Comparison of ENCODE assay signal across 16 cellular contexts in genomic region chr9:37061763-37062162, GRCh38. TPM values are rescaled to one million over a fixed set of nuclear protein-coding genes. Genes with fewer than 3 reads are reported as not detected.
DNase-seq lines count a peak whose midpoint lies in the region; ATAC-seq and TF ChIP-seq lines count a peak whose summit lies in the region.
"Had no signal": no experiment of that assay in that cellular context is flagged by ENCODE, and none has a peak within 500 bp of the region (broad histone marks: within the 10 kb centered on the region; RNA-seq: fewer than 3 reads in every experiment).

No MANE protein-coding gene starts in this region.

- H3K27ac ChIP-seq in foreskin keratinocyte (no peak overlapping the region), prostate gland (no peak overlapping the region), heart left ventricle (no peak overlapping the region)
- H3K27ac ChIP-seq: SK-N-MC, suprapubic skin, VCaP had no signal

- H3K36me3 ChIP-seq in prostate gland, result no peaks in the 10 kb centered on the region
- H3K36me3 ChIP-seq in heart left ventricle, result no peaks in the 10 kb centered on the region
- H3K36me3 ChIP-seq: suprapubic skin had no signal

- WGBS in prostate gland, result 79% methylated on average over 2 of the region's 2 CpGs
- WGBS in heart left ventricle, 4 donors, result 71 to 85% (median 82%) methylated on average over 2 of the region's 2 CpGs

- H3K36me3 Mint-ChIP-seq in activated naive CD8-positive, alpha-beta T cell, result no peaks in the 10 kb centered on the region
- H3K36me3 Mint-ChIP-seq in activated naive CD8-positive, alpha-beta T cell treated with anti-CD3 and anti-CD28 coated beads for 36 hours, result no peaks in the 10 kb centered on the region
- H3K36me3 Mint-ChIP-seq: activated CD8-positive, alpha-beta memory T cell treated with anti-CD3 and anti-CD28 coated beads, Interleukin-2, amount 10 ng/mL, durations not matched to agents 7 days and 5 days had no signal

- peak; percentile 21 for ATAC-seq in foreskin keratinocyte
- no peak for ATAC-seq in heart left ventricle
- ATAC-seq: activated CD8-positive, alpha-beta memory T cell treated with anti-CD3 and anti-CD28 coated beads, Interleukin-2, amount 10 ng/mL, durations not matched to agents 7 days and 5 days had no signal

- H3K27me3 ChIP-seq in foreskin keratinocyte (peaks cover 54% of the 10 kb centered on the region), prostate gland (replicated peaks; ENCODE audit: insufficient read depth) (no peaks in the 10 kb centered on the region), heart left ventricle (peaks cover 0 to 62% (median 20%) of the 10 kb centered on the region in 9 donors)

- intact Hi-C loops in prostate gland (cut with DNase I), result no loop called here
- intact Hi-C loops in heart left ventricle (cut with DNase I), result no loop called here

- TF ChIP-seq CTCF in foreskin keratinocyte (conservative IDR thresholded peaks at IDR 0.05) (no peak), prostate gland (IDR thresholded peaks at IDR 0.05) (no peak), heart left ventricle (IDR thresholded peaks at IDR 0.05) (no peak)

- H3K27me3 Mint-ChIP-seq in activated naive CD8-positive, alpha-beta T cell, result peaks cover 32% of the 10 kb centered on the region
- peaks cover 33% of the 10 kb centered on the region for H3K27me3 Mint-ChIP-seq in activated naive CD8-positive, alpha-beta T cell treated with anti-CD3 and anti-CD28 coated beads for 36 hours

- TF ChIP-seq POLR2A in prostate gland (IDR thresholded peaks at IDR 0.05) (no peak), heart left ventricle (IDR thresholded peaks at IDR 0.05) (no peak)

- H3K4me1 Mint-ChIP-seq in activated naive CD8-positive, alpha-beta T cell (ENCODE audit: low read depth), result no peaks in the 10 kb centered on the region
- H3K4me1 Mint-ChIP-seq in activated naive CD8-positive, alpha-beta T cell treated with anti-CD3 and anti-CD28 coated beads for 36 hours, result no peaks in the 10 kb centered on the region
- H3K4me1 Mint-ChIP-seq: activated CD8-positive, alpha-beta memory T cell treated with anti-CD3 and anti-CD28 coated beads, Interleukin-2, amount 10 ng/mL, durations not matched to agents 7 days and 5 days had no signal

- H3K9me3 ChIP-seq in prostate gland (no peaks in the 10 kb centered on the region), heart left ventricle (no peaks in the 10 kb centered on the region)
- H3K9me3 ChIP-seq: suprapubic skin had no signal

- H3K4me3 Mint-ChIP-seq in activated naive CD8-positive, alpha-beta T cell, result no peak overlapping the region
- no peak overlapping the region for H3K4me3 Mint-ChIP-seq in activated naive CD8-positive, alpha-beta T cell treated with anti-CD3 and anti-CD28 coated beads for 36 hours
- H3K4me3 Mint-ChIP-seq: activated CD8-positive, alpha-beta memory T cell treated with anti-CD3 and anti-CD28 coated beads, Interleukin-2, amount 10 ng/mL, durations not matched to agents 7 days and 5 days had no signal

- H3K27ac Mint-ChIP-seq in activated naive CD8-positive, alpha-beta T cell, result peak overlapping the region; percentile 59
- H3K27ac Mint-ChIP-seq in activated naive CD8-positive, alpha-beta T cell treated with anti-CD3 and anti-CD28 coated beads for 36 hours, result no peak overlapping the region
- H3K27ac Mint-ChIP-seq: activated CD8-positive, alpha-beta memory T cell treated with anti-CD3 and anti-CD28 coated beads, Interleukin-2, amount 10 ng/mL, durations not matched to agents 7 days and 5 days had no signal

- H3K4me1 ChIP-seq in foreskin keratinocyte, result no peaks in the 10 kb centered on the region
- no peaks in the 10 kb centered on the region for H3K4me1 ChIP-seq in prostate gland (replicated peaks)
- H3K4me1 ChIP-seq in heart left ventricle, result no peaks in the 10 kb centered on the region
- H3K4me1 ChIP-seq: suprapubic skin had no signal

- DNase-seq in activated naive CD8-positive, alpha-beta T cell treated with anti-CD3 and anti-CD28 coated beads for 36 hours, result no peak
- DNase-seq in SIG-M5 (lab: John Stamatoyannopoulos, UW) (peak; percentile 57), foreskin keratinocyte (peak in 1 of 2 donors; percentile 61), prostate gland (ENCODE audit: low spot score) (no peak), UCSD-AML1 (lab: John Stamatoyannopoulos, UW; ENCODE audit: unreplicated experiment) (no peak), heart left ventricle (no peak)
- no peak for DNase-seq in activated CD8-positive, alpha-beta memory T cell treated with anti-CD3 and anti-CD28 coated beads for 24 hours
- DNase-seq: activated CD8-positive, alpha-beta memory T cell treated with anti-CD3 and anti-CD28 coated beads, Interleukin-2, amount 10 ng/mL, durations not matched to agents 7 days and 5 days; mammary epithelial cell; NCI-H1930; occipital lobe had no signal

- no peak overlapping the region for H3K4me3 ChIP-seq in prostate gland
- no peak overlapping the region for H3K4me3 ChIP-seq in heart left ventricle
- H3K4me3 ChIP-seq: SK-N-MC, suprapubic skin had no signal

- no peaks in the 10 kb centered on the region for H3K9me3 Mint-ChIP-seq in activated naive CD8-positive, alpha-beta T cell (ENCODE audit: low read depth)
- no peaks in the 10 kb centered on the region for H3K9me3 Mint-ChIP-seq in activated naive CD8-positive, alpha-beta T cell treated with anti-CD3 and anti-CD28 coated beads for 36 hours

RNA-seq across cellular contexts. Expression of gene PAX5, which starts 27.7 kb away (rescaled TPM):
- total RNA-seq in activated naive CD8-positive, alpha-beta T cell treated with anti-CD3 and anti-CD28 coated beads for 36 hours, result 1 to 10 TPM; 2.2 to 2.4 TPM
- total RNA-seq in foreskin keratinocyte, result under 0.01 and 0.03 TPM in 2 replicates
- polyA plus RNA-seq in foreskin keratinocyte, result not detected in 2 replicates
- total RNA-seq in prostate gland, result under 1 TPM; 0.05 to 0.11 TPM
- under 1 TPM in 3 of 9 donors, not detected in 6; 0.02 to 0.37 (median 0.14) TPM for total RNA-seq in heart left ventricle
- polyA plus RNA-seq in heart left ventricle, result under 1 TPM in 1 of 2 donors, not detected in 1; 0.01 TPM
- total RNA-seq: epithelial cell of proximal tubule, mammary epithelial cell, occipital lobe had no signal
- polyA plus RNA-seq: mammary epithelial cell had no signal

RNA-seq across cellular contexts. Expression of gene ZCCHC7, which starts 58.6 kb away (rescaled TPM):
- 10 to 100 TPM; 35.4 to 37.5 TPM for total RNA-seq in activated naive CD8-positive, alpha-beta T cell treated with anti-CD3 and anti-CD28 coated beads for 36 hours
- total RNA-seq in foreskin keratinocyte (15.2 and 15.5 TPM in 2 replicates), prostate gland (10 to 100 TPM; 12.7 to 14.2 TPM), heart left ventricle (10 to 100 TPM in 3 of 9 donors, 1 to 10 TPM in 6; 4.4 to 14.8 (median 9.1) TPM)
- polyA plus RNA-seq in foreskin keratinocyte (8.2 and 9.1 TPM in 2 replicates), heart left ventricle (1 to 10 TPM; 3.5 to 4.8 TPM)
